Comparison of ENCODE assay signal across 30 cellular contexts in genomic region chr6:154377726-154378125, GRCh38. TPM values are rescaled to one million over a fixed set of nuclear protein-coding genes. Genes with fewer than 3 reads are reported as not detected.
"Had no signal": no experiment of that assay in that cellular context is flagged by ENCODE, and none has a peak within 500 bp of the region (broad histone marks: within the 10 kb centered on the region; RNA-seq: fewer than 3 reads in every experiment).

No MANE protein-coding gene starts in this region.

- H3K27me3 Mint-ChIP-seq: activated CD4-positive, alpha-beta T cell treated with anti-CD3 and anti-CD28 coated beads for 36 hours; activated CD4-positive, alpha-beta T cell treated with anti-CD3 and anti-CD28 coated beads, Interleukin-2, amount 10 ng/mL, durations not matched to agents 24 days and 14 days; activated naive CD4-positive, alpha-beta T cell treated with anti-CD3 and anti-CD28 coated beads, Interleukin-2, amount 10 ng/mL, durations not matched to agents 7 days and 5 days; activated naive CD8-positive, alpha-beta T cell treated with anti-CD3 and anti-CD28 coated beads, Interleukin-2, amount 10 ng/mL, durations not matched to agents 7 days and 5 days; brain had no signal

- H3K27ac ChIP-seq: ascending aorta, breast epithelium, cardiac muscle cell, colonic mucosa had no signal

- H3K4me3 Mint-ChIP-seq: activated CD4-positive, alpha-beta memory T cell treated with anti-CD3 and anti-CD28 coated beads for 36 hours; activated CD4-positive, alpha-beta T cell treated with anti-CD3 and anti-CD28 coated beads for 36 hours; activated CD4-positive, alpha-beta T cell treated with anti-CD3 and anti-CD28 coated beads, Interleukin-2, amount 10 ng/mL, durations not matched to agents 24 days and 14 days; activated naive CD4-positive, alpha-beta T cell treated with anti-CD3 and anti-CD28 coated beads, Interleukin-2, amount 10 ng/mL, durations not matched to agents 7 days and 5 days; activated naive CD8-positive, alpha-beta T cell treated with anti-CD3 and anti-CD28 coated beads, Interleukin-2, amount 10 ng/mL, durations not matched to agents 7 days and 5 days; activated T-cell treated with anti-CD3 and anti-CD28 coated beads, Interleukin-2, amount 50 U/mL, for 24 hours; activated T-cell treated with anti-CD3 and anti-CD28 coated beads, Interleukin-2, amount 50 U/mL, for 72 hours; brain; T-helper 17 cell; T-helper 2 cell treated with Interferon-gamma antibody and Interleukin-4, amounts not matched to agents 5 μg/mL and 100 μg/mL, for 36 hours had no signal

- H3K36me3 ChIP-seq: ascending aorta, breast epithelium, cardiac muscle cell, colonic mucosa had no signal

- FAIRE-seq: endometrium, frontal cortex had no signal

- H3K4me1 ChIP-seq: ascending aorta, breast epithelium, colonic mucosa had no signal

- H3K9me3 ChIP-seq: ascending aorta, colonic mucosa had no signal

- DNase-seq: activated CD4-positive, alpha-beta memory T cell treated with anti-CD3 and anti-CD28 coated beads for 36 hours; activated CD4-positive, alpha-beta T cell treated with anti-CD3 and anti-CD28 coated beads for 36 hours; activated CD4-positive, alpha-beta T cell treated with anti-CD3 and anti-CD28 coated beads, Interleukin-2, amount 10 ng/mL, durations not matched to agents 24 days and 14 days; activated CD4-positive, CD25-positive, alpha-beta regulatory T cell; activated CD4-positive, CD25-positive, alpha-beta regulatory T cell treated with anti-CD3 and anti-CD28 coated beads, Interleukin-2, amount 50 U/mL, for 72 hours; activated CD8-positive, alpha-beta memory T cell treated with anti-CD3 and anti-CD28 coated beads, Interleukin-2, amount 50 U/mL, for 48 hours; activated gamma-delta T cell; activated naive CD4-positive, alpha-beta T cell; activated naive CD4-positive, alpha-beta T cell treated with anti-CD3 and anti-CD28 coated beads, Interleukin-2, amount 10 ng/mL, durations not matched to agents 7 days and 5 days; activated naive CD8-positive, alpha-beta T cell treated with anti-CD3 and anti-CD28 coated beads, Interleukin-2, amount 10 ng/mL, durations not matched to agents 7 days and 5 days; activated T-cell treated with anti-CD3 and anti-CD28 coated beads for 4 hours; activated T-cell treated with anti-CD3 and anti-CD28 coated beads, Interleukin-2, amount 50 U/mL, for 24 hours; activated T-cell treated with anti-CD3 and anti-CD28 coated beads, Interleukin-2, amount 50 U/mL, for 72 hours; central memory CD4-positive, alpha-beta T cell; cerebellar nuclear complex; colonic mucosa; effector CD8-positive, alpha-beta T cell; foreskin fibroblast; head of caudate nucleus; T-helper 17 cell; T1000 had no signal

- H3K4me1 Mint-ChIP-seq: activated CD4-positive, alpha-beta T cell treated with anti-CD3 and anti-CD28 coated beads for 36 hours; activated CD4-positive, alpha-beta T cell treated with anti-CD3 and anti-CD28 coated beads, Interleukin-2, amount 10 ng/mL, durations not matched to agents 24 days and 14 days; activated naive CD4-positive, alpha-beta T cell treated with anti-CD3 and anti-CD28 coated beads, Interleukin-2, amount 10 ng/mL, durations not matched to agents 7 days and 5 days; activated naive CD8-positive, alpha-beta T cell treated with anti-CD3 and anti-CD28 coated beads, Interleukin-2, amount 10 ng/mL, durations not matched to agents 7 days and 5 days; T-helper 17 cell had no signal

- H3K9me3 Mint-ChIP-seq: activated CD4-positive, alpha-beta memory T cell treated with anti-CD3 and anti-CD28 coated beads for 36 hours; activated CD4-positive, alpha-beta T cell treated with anti-CD3 and anti-CD28 coated beads, Interleukin-2, amount 10 ng/mL, durations not matched to agents 24 days and 14 days; activated naive CD4-positive, alpha-beta T cell treated with anti-CD3 and anti-CD28 coated beads, Interleukin-2, amount 10 ng/mL, durations not matched to agents 7 days and 5 days; activated T-cell treated with anti-CD3 and anti-CD28 coated beads, Interleukin-2, amount 50 U/mL, for 24 hours; activated T-cell treated with anti-CD3 and anti-CD28 coated beads, Interleukin-2, amount 50 U/mL, for 72 hours; T-helper 2 cell treated with Interferon-gamma antibody and Interleukin-4, amounts not matched to agents 5 μg/mL and 100 μg/mL, for 36 hours had no signal

- H3K4me3 ChIP-seq: ascending aorta, breast epithelium, cardiac muscle cell, colonic mucosa had no signal

- H3K27me3 ChIP-seq: ascending aorta, breast epithelium, cardiac muscle cell, colonic mucosa had no signal

- H3K27ac Mint-ChIP-seq: activated CD4-positive, alpha-beta memory T cell treated with anti-CD3 and anti-CD28 coated beads for 36 hours; activated CD4-positive, alpha-beta T cell treated with anti-CD3 and anti-CD28 coated beads for 36 hours; activated CD4-positive, alpha-beta T cell treated with anti-CD3 and anti-CD28 coated beads, Interleukin-2, amount 10 ng/mL, durations not matched to agents 24 days and 14 days; activated naive CD4-positive, alpha-beta T cell treated with anti-CD3 and anti-CD28 coated beads, Interleukin-2, amount 10 ng/mL, durations not matched to agents 7 days and 5 days; activated naive CD4-positive, alpha-beta T cell treated with anti-CD3 and anti-CD28 coated beads, Interleukin-2, amount 50 U/mL, for 72 hours; activated naive CD8-positive, alpha-beta T cell treated with anti-CD3 and anti-CD28 coated beads, Interleukin-2, amount 10 ng/mL, durations not matched to agents 7 days and 5 days; activated T-cell treated with anti-CD3 and anti-CD28 coated beads, Interleukin-2, amount 50 U/mL, for 24 hours; activated T-cell treated with anti-CD3 and anti-CD28 coated beads, Interleukin-2, amount 50 U/mL, for 72 hours; T-helper 17 cell; T-helper 2 cell treated with Interferon-gamma antibody and Interleukin-4, amounts not matched to agents 5 μg/mL and 100 μg/mL, for 36 hours had no signal

- ATAC-seq: activated CD4-positive, alpha-beta T cell treated with anti-CD3 and anti-CD28 coated beads for 36 hours; activated naive CD4-positive, alpha-beta T cell treated with anti-CD3 and anti-CD28 coated beads, Interleukin-2, amount 50 U/mL, for 72 hours; activated T-cell treated with anti-CD3 and anti-CD28 coated beads, Interleukin-2, amount 50 U/mL, for 72 hours; esophagus mucosa; T-helper 17 cell had no signal

- H3K36me3 Mint-ChIP-seq: activated CD4-positive, alpha-beta memory T cell treated with anti-CD3 and anti-CD28 coated beads for 36 hours; activated naive CD4-positive, alpha-beta T cell treated with anti-CD3 and anti-CD28 coated beads, Interleukin-2, amount 10 ng/mL, durations not matched to agents 7 days and 5 days; activated naive CD4-positive, alpha-beta T cell treated with anti-CD3 and anti-CD28 coated beads, Interleukin-2, amount 50 U/mL, for 72 hours; activated naive CD8-positive, alpha-beta T cell treated with anti-CD3 and anti-CD28 coated beads, Interleukin-2, amount 10 ng/mL, durations not matched to agents 7 days and 5 days; brain had no signal

RNA-seq across cellular contexts. Expression of gene IPCEF1, which starts 21.1 kb away (rescaled TPM):
- total RNA-seq: ascending aorta had no signal
- polyA plus RNA-seq: cardiac muscle cell had no signal
